Comparison of ENCODE assay signal across 25 cellular contexts in genomic region chr7:139851770-139852481, GRCh38. TPM values are rescaled to one million over a fixed set of nuclear protein-coding genes. Genes with fewer than 3 reads are reported as not detected.
"Had no signal": no experiment of that assay in that cellular context is flagged by ENCODE, and none has a peak within 500 bp of the region (broad histone marks: within the 10 kb centered on the region; RNA-seq: fewer than 3 reads in every experiment).

No MANE protein-coding gene starts in this region.

- H3K27ac Mint-ChIP-seq: activated CD4-positive, alpha-beta T cell treated with anti-CD3 and anti-CD28 coated beads, Interleukin-2, amount 10 ng/mL, durations not matched to agents 7 days and 5 days; activated CD8-positive, alpha-beta T cell treated with anti-CD3 and anti-CD28 coated beads, Interleukin-2, amount 10 ng/mL, durations not matched to agents 7 days and 5 days; activated naive CD4-positive, alpha-beta T cell treated with anti-CD3 and anti-CD28 coated beads for 36 hours; activated naive CD8-positive, alpha-beta T cell treated with anti-CD3 and anti-CD28 coated beads, Interleukin-2, amount 10 ng/mL, durations not matched to agents 7 days and 5 days; activated T-helper 2 cell treated with anti-CD3 and anti-CD28 coated beads, Interferon-gamma antibody, Interleukin-2, Interleukin-4, amounts not matched to agents 10 μg/mL and 5 μg/mL and 100 μg/mL, durations not matched to agents 14 hours and 24 hours and 36 hours; stimulated activated naive CD8-positive, alpha-beta T cell treated with anti-CD3 and anti-CD28 coated beads, Interleukin-15, Interleukin-2, amounts not matched to agents 100 ng/mL and 50 ng/mL, for 24 hours had no signal

- H3K4me1 ChIP-seq: breast epithelium, pancreas, uterus had no signal

- DNase-seq: activated CD4-positive, alpha-beta T cell treated with anti-CD3 and anti-CD28 coated beads, Interleukin-2, amount 10 ng/mL, durations not matched to agents 7 days and 5 days; activated CD8-positive, alpha-beta memory T cell treated with anti-CD3 and anti-CD28 coated beads, Interleukin-2, amount 50 U/mL, for 4 hours; activated CD8-positive, alpha-beta T cell treated with anti-CD3 and anti-CD28 coated beads, Interleukin-2, amount 10 ng/mL, durations not matched to agents 7 days and 5 days; activated naive CD4-positive, alpha-beta T cell treated with anti-CD3 and anti-CD28 coated beads for 36 hours; activated naive CD8-positive, alpha-beta T cell treated with anti-CD3 and anti-CD28 coated beads, Interleukin-2, amount 10 ng/mL, durations not matched to agents 7 days and 5 days; activated T-cell treated with anti-CD3 and anti-CD28 coated beads, Interleukin-2, amount 50 U/mL, for 4 hours; amniotic stem cell; kidney; lower lobe of right lung; naive thymus-derived CD4-positive, alpha-beta T cell; pancreas; psoas muscle; right cardiac atrium; stimulated activated CD4-positive, alpha-beta T cell treated with anti-CD3 and anti-CD28 coated beads, Interleukin-12 subunit alpha, Interleukin-12 subunit beta, amount 100 ng/mL, for 4 hours; stimulated activated CD4-positive, alpha-beta T cell treated with anti-CD3 and anti-CD28 coated beads, Interleukin-4, amount 100 ng/mL, for 4 hours; transverse colon; uterus had no signal

- H3K27me3 Mint-ChIP-seq: activated CD4-positive, alpha-beta T cell treated with anti-CD3 and anti-CD28 coated beads, Interleukin-2, amount 10 ng/mL, durations not matched to agents 7 days and 5 days; naive thymus-derived CD4-positive, alpha-beta T cell; stimulated activated naive CD8-positive, alpha-beta T cell treated with anti-CD3 and anti-CD28 coated beads, Interleukin-15, Interleukin-2, amounts not matched to agents 100 ng/mL and 50 ng/mL, for 24 hours had no signal

- H3K36me3 Mint-ChIP-seq: activated naive CD8-positive, alpha-beta T cell treated with anti-CD3 and anti-CD28 coated beads, Interleukin-2, amount 10 ng/mL, durations not matched to agents 7 days and 5 days had no signal

- H3K4me3 ChIP-seq: breast epithelium, lower lobe of right lung, pancreas, psoas muscle, suprapubic skin, transverse colon, uterus had no signal

- H3K9me3 ChIP-seq: breast epithelium, lower lobe of right lung, pancreas, psoas muscle, suprapubic skin, transverse colon, uterus had no signal

- H3K4me3 Mint-ChIP-seq: activated CD4-positive, alpha-beta T cell treated with anti-CD3 and anti-CD28 coated beads, Interleukin-2, amount 10 ng/mL, durations not matched to agents 7 days and 5 days; activated CD8-positive, alpha-beta T cell treated with anti-CD3 and anti-CD28 coated beads, Interleukin-2, amount 10 ng/mL, durations not matched to agents 7 days and 5 days; activated naive CD4-positive, alpha-beta T cell treated with anti-CD3 and anti-CD28 coated beads for 36 hours; activated naive CD8-positive, alpha-beta T cell treated with anti-CD3 and anti-CD28 coated beads, Interleukin-2, amount 10 ng/mL, durations not matched to agents 7 days and 5 days; activated T-cell treated with anti-CD3 and anti-CD28 coated beads, Interleukin-2, amount 50 U/mL, for 4 hours; central memory CD8-positive, alpha-beta T cell; naive thymus-derived CD4-positive, alpha-beta T cell; stimulated activated naive CD8-positive, alpha-beta T cell treated with anti-CD3 and anti-CD28 coated beads, Interleukin-15, Interleukin-2, amounts not matched to agents 100 ng/mL and 50 ng/mL, for 24 hours had no signal

- H3K27ac ChIP-seq: epithelial cell of prostate, lower lobe of right lung, pancreas, psoas muscle, suprapubic skin, transverse colon, uterus had no signal

- ATAC-seq: activated CD4-positive, CD25-positive, alpha-beta regulatory T cell treated with anti-CD3 and anti-CD28 coated beads, Interleukin-2, amount 50 U/mL, for 24 hours; activated CD8-positive, alpha-beta T cell treated with anti-CD3 and anti-CD28 coated beads, Interleukin-2, amount 10 ng/mL, durations not matched to agents 7 days and 5 days; activated T-cell treated with anti-CD3 and anti-CD28 coated beads, Interleukin-2, amount 50 U/mL, for 4 hours; lower lobe of right lung; naive thymus-derived CD4-positive, alpha-beta T cell; pancreas; psoas muscle; right cardiac atrium had no signal

- H3K9me3 Mint-ChIP-seq: activated naive CD8-positive, alpha-beta T cell treated with anti-CD3 and anti-CD28 coated beads, Interleukin-2, amount 10 ng/mL, durations not matched to agents 7 days and 5 days; activated T-cell treated with anti-CD3 and anti-CD28 coated beads, Interleukin-2, amount 50 U/mL, for 4 hours; activated T-helper 2 cell treated with anti-CD3 and anti-CD28 coated beads, Interferon-gamma antibody, Interleukin-2, Interleukin-4, amounts not matched to agents 10 μg/mL and 5 μg/mL and 100 μg/mL, durations not matched to agents 14 hours and 24 hours and 36 hours; central memory CD8-positive, alpha-beta T cell; stimulated activated naive CD8-positive, alpha-beta T cell treated with anti-CD3 and anti-CD28 coated beads, Interleukin-15, Interleukin-2, amounts not matched to agents 100 ng/mL and 50 ng/mL, for 24 hours had no signal

- H3K36me3 ChIP-seq: breast epithelium, lower lobe of right lung, pancreas, suprapubic skin, transverse colon, uterus had no signal

- H3K27me3 ChIP-seq: breast epithelium, pancreas, suprapubic skin, transverse colon, uterus had no signal

RNA-seq across cellular contexts. Expression of gene TBXAS1, which starts 22.9 kb away (rescaled TPM):
- total RNA-seq: fibroblast of villous mesenchyme had no signal
